Comparison of ENCODE assay signal across 29 cellular contexts in the genomic region with DNA sequence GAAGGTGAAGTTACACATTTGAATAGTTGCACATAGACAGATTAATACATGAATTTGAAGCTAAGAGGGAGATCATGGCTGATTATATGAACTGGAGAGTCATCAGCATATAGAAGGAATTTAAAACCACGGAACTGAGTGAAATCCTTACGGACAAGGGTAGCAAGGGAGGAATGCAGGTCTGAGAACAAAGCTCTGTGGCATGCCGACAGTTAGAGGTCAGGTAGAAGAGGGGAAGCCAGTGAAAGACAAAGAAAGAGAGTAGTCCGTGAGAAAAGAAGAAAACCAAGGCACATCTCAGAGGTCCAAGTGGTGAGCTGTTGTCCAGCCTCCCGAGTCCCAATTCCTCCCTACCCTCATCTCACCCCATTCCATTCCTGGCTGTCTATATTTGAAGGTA. TPM values are rescaled to one million over a fixed set of nuclear protein-coding genes. Genes with fewer than 3 reads are reported as not detected.
"Had no signal": no experiment of that assay in that cellular context is flagged by ENCODE, and none has a peak within 500 bp of the region (broad histone marks: within the 10 kb centered on the region; RNA-seq: fewer than 3 reads in every experiment).

No MANE protein-coding gene starts in this region.

- DNase-seq: activated CD4-positive, alpha-beta memory T cell treated with anti-CD3 and anti-CD28 coated beads, Interleukin-2, amount 10 ng/mL, durations not matched to agents 7 days and 5 days; activated CD4-positive, alpha-beta T cell treated with anti-CD3 and anti-CD28 coated beads for 1 hour; activated CD4-positive, alpha-beta T cell treated with anti-CD3 and anti-CD28 coated beads for 4 hours; activated CD4-positive, alpha-beta T cell treated with anti-CD3 and anti-CD28 coated beads, Interleukin-2, amount 10 ng/mL, durations not matched to agents 7 days and 5 days; activated CD4-positive, alpha-beta T cell treated with anti-CD3 and anti-CD28 coated beads, Interleukin-2, amount 50 U/mL, for 4 hours; activated CD8-positive, alpha-beta memory T cell treated with anti-CD3 and anti-CD28 coated beads, Interleukin-2, amount 50 U/mL, for 48 hours; activated gamma-delta T cell; activated naive CD4-positive, alpha-beta T cell; activated naive CD4-positive, alpha-beta T cell treated with anti-CD3 and anti-CD28 coated beads, Interleukin-2, amount 10 ng/mL, durations not matched to agents 7 days and 5 days; activated naive CD8-positive, alpha-beta T cell treated with anti-CD3 and anti-CD28 coated beads, Interleukin-2, amount 10 ng/mL, durations not matched to agents 7 days and 5 days; activated T-cell treated with anti-CD3 and anti-CD28 coated beads for 4 hours; activated T-cell treated with anti-CD3 and anti-CD28 coated beads, Interleukin-2, amount 50 U/mL, for 24 hours; activated T-cell treated with anti-CD3 and anti-CD28 coated beads, Interleukin-2, amount 50 U/mL, for 72 hours; central memory CD4-positive, alpha-beta T cell; cerebellar nuclear complex; colonic mucosa; effector CD8-positive, alpha-beta T cell; esophagus squamous epithelium; foreskin melanocyte; T-helper 2 cell had no signal

- H3K9me3 Mint-ChIP-seq: activated CD4-positive, alpha-beta memory T cell treated with anti-CD3 and anti-CD28 coated beads, Interleukin-2, amount 10 ng/mL, durations not matched to agents 7 days and 5 days; activated CD4-positive, alpha-beta T cell treated with anti-CD3 and anti-CD28 coated beads, Interleukin-2, amount 10 ng/mL, durations not matched to agents 7 days and 5 days; activated naive CD4-positive, alpha-beta T cell treated with anti-CD3 and anti-CD28 coated beads, Interleukin-2, amount 10 ng/mL, durations not matched to agents 7 days and 5 days; activated naive CD4-positive, alpha-beta T cell treated with anti-CD3 and anti-CD28 coated beads, Interleukin-2, amount 50 U/mL, for 72 hours; activated naive CD8-positive, alpha-beta T cell treated with anti-CD3 and anti-CD28 coated beads, Interleukin-2, amount 10 ng/mL, durations not matched to agents 7 days and 5 days; activated T-cell treated with anti-CD3 and anti-CD28 coated beads, Interleukin-2, amount 50 U/mL, for 24 hours; activated T-cell treated with anti-CD3 and anti-CD28 coated beads, Interleukin-2, amount 50 U/mL, for 72 hours; brain had no signal

- H3K27me3 ChIP-seq: ascending aorta, colonic mucosa had no signal

- H3K36me3 Mint-ChIP-seq: activated naive CD4-positive, alpha-beta T cell treated with anti-CD3 and anti-CD28 coated beads, Interleukin-2, amount 10 ng/mL, durations not matched to agents 7 days and 5 days; activated naive CD4-positive, alpha-beta T cell treated with anti-CD3 and anti-CD28 coated beads, Interleukin-2, amount 50 U/mL, for 72 hours; activated naive CD8-positive, alpha-beta T cell treated with anti-CD3 and anti-CD28 coated beads, Interleukin-2, amount 10 ng/mL, durations not matched to agents 7 days and 5 days; brain had no signal

- H3K9me3 ChIP-seq: ascending aorta, breast epithelium, colonic mucosa, esophagus squamous epithelium, gastroesophageal sphincter had no signal

- ATAC-seq: activated naive CD4-positive, alpha-beta T cell treated with anti-CD3 and anti-CD28 coated beads, Interleukin-2, amount 50 U/mL, for 72 hours; activated T-cell treated with anti-CD3 and anti-CD28 coated beads, Interleukin-2, amount 50 U/mL, for 72 hours; gastroesophageal sphincter had no signal

- H3K27ac ChIP-seq: ascending aorta, breast epithelium, cardiac muscle cell, colonic mucosa, esophagus squamous epithelium, gastroesophageal sphincter had no signal

- H3K27ac Mint-ChIP-seq: activated CD4-positive, alpha-beta memory T cell treated with anti-CD3 and anti-CD28 coated beads, Interleukin-2, amount 10 ng/mL, durations not matched to agents 7 days and 5 days; activated CD4-positive, alpha-beta T cell treated with anti-CD3 and anti-CD28 coated beads, Interleukin-2, amount 10 ng/mL, durations not matched to agents 7 days and 5 days; activated naive CD4-positive, alpha-beta T cell treated with anti-CD3 and anti-CD28 coated beads, Interleukin-2, amount 10 ng/mL, durations not matched to agents 7 days and 5 days; activated naive CD4-positive, alpha-beta T cell treated with anti-CD3 and anti-CD28 coated beads, Interleukin-2, amount 50 U/mL, for 72 hours; activated naive CD8-positive, alpha-beta T cell treated with anti-CD3 and anti-CD28 coated beads, Interleukin-2, amount 10 ng/mL, durations not matched to agents 7 days and 5 days; activated T-cell treated with anti-CD3 and anti-CD28 coated beads, Interleukin-2, amount 50 U/mL, for 24 hours; activated T-cell treated with anti-CD3 and anti-CD28 coated beads, Interleukin-2, amount 50 U/mL, for 72 hours; brain had no signal

- H3K4me3 ChIP-seq: ascending aorta, breast epithelium, cardiac muscle cell, colonic mucosa, esophagus squamous epithelium, gastroesophageal sphincter had no signal

- H3K4me3 Mint-ChIP-seq: activated CD4-positive, alpha-beta memory T cell treated with anti-CD3 and anti-CD28 coated beads, Interleukin-2, amount 10 ng/mL, durations not matched to agents 7 days and 5 days; activated CD4-positive, alpha-beta T cell treated with anti-CD3 and anti-CD28 coated beads, Interleukin-2, amount 10 ng/mL, durations not matched to agents 7 days and 5 days; activated naive CD4-positive, alpha-beta T cell treated with anti-CD3 and anti-CD28 coated beads, Interleukin-2, amount 10 ng/mL, durations not matched to agents 7 days and 5 days; activated naive CD8-positive, alpha-beta T cell treated with anti-CD3 and anti-CD28 coated beads, Interleukin-2, amount 10 ng/mL, durations not matched to agents 7 days and 5 days; activated T-cell treated with anti-CD3 and anti-CD28 coated beads, Interleukin-2, amount 50 U/mL, for 24 hours; activated T-cell treated with anti-CD3 and anti-CD28 coated beads, Interleukin-2, amount 50 U/mL, for 72 hours; brain had no signal

- H3K36me3 ChIP-seq: ascending aorta, breast epithelium, cardiac muscle cell, colonic mucosa, esophagus squamous epithelium, gastroesophageal sphincter had no signal

- H3K4me1 ChIP-seq: ascending aorta, breast epithelium, colonic mucosa, esophagus squamous epithelium, gastroesophageal sphincter had no signal

- H3K4me1 Mint-ChIP-seq: activated CD4-positive, alpha-beta memory T cell treated with anti-CD3 and anti-CD28 coated beads, Interleukin-2, amount 10 ng/mL, durations not matched to agents 7 days and 5 days; activated CD4-positive, alpha-beta T cell treated with anti-CD3 and anti-CD28 coated beads, Interleukin-2, amount 10 ng/mL, durations not matched to agents 7 days and 5 days; activated naive CD4-positive, alpha-beta T cell treated with anti-CD3 and anti-CD28 coated beads, Interleukin-2, amount 10 ng/mL, durations not matched to agents 7 days and 5 days; activated naive CD8-positive, alpha-beta T cell treated with anti-CD3 and anti-CD28 coated beads, Interleukin-2, amount 10 ng/mL, durations not matched to agents 7 days and 5 days; brain had no signal

RNA-seq across cellular contexts. Expression of a gene that starts 11.8 kb away (rescaled TPM):
- total RNA-seq: activated CD4-positive, alpha-beta memory T cell treated with anti-CD3 and anti-CD28 coated beads, Interleukin-2, amount 10 ng/mL, durations not matched to agents 7 days and 5 days; activated CD4-positive, alpha-beta T cell treated with anti-CD3 and anti-CD28 coated beads, Interleukin-2, amount 10 ng/mL, durations not matched to agents 7 days and 5 days; activated naive CD8-positive, alpha-beta T cell treated with anti-CD3 and anti-CD28 coated beads, Interleukin-2, amount 10 ng/mL, durations not matched to agents 7 days and 5 days; activated T-cell treated with anti-CD3 and anti-CD28 coated beads, Interleukin-2, amount 50 U/mL, for 72 hours; fibroblast of lung; glomerular endothelial cell; T-helper 1 cell treated with Interleukin-12 subunit alpha and Interleukin-12 subunit beta and Interleukin-4 antibody, amounts not matched to agents 30 ng/mL and 1 ng/mL, for 36 hours had no signal
- polyA plus RNA-seq: fibroblast of lung had no signal
